ENCODE assay signal across 11 cellular contexts in genomic region chr2:85744771-85745601, GRCh38. TPM values are rescaled to one million over a fixed set of nuclear protein-coding genes. Genes with fewer than 3 reads are reported as not detected.
A peak's percentile ranks its signal among the peaks of the same experiment; 100 is the strongest.
DNase-seq lines count a peak whose midpoint lies in the region; ATAC-seq, FAIRE-seq and TF ChIP-seq lines count a peak whose summit lies in the region.
"Had no signal": no experiment of that assay in that cellular context is flagged by ENCODE, and none has a peak within 500 bp of the region (broad histone marks: within the 10 kb centered on the region; RNA-seq: fewer than 3 reads in every experiment).

No MANE protein-coding gene starts in this region.

- no peak overlapping the region for H3K4me2 ChIP-seq in GM23338
- H3K4me2 ChIP-seq in K562 (ENCODE audit: insufficient read depth, low read length): no peak overlapping the region

- H3K4me3 ChIP-seq in GM23338 (no peak overlapping the region), K562 (no peak overlapping the region), kidney (ENCODE audit: low read length in 2 of 2) (no peak overlapping the region)

- ATAC-seq in GM23338: no peak
- no peak for ATAC-seq in K562
- peak; percentile 37 for ATAC-seq in stimulated activated memory B cell treated with anti-CD40 and anti-IgM and Interleukin-4, amounts not matched to agents 10 μg/mL and 1 μg/mL and 100 μg/mL, for 72 hours
- ATAC-seq: activated naive CD4-positive, alpha-beta T cell treated with anti-CD3 and anti-CD28 coated beads, Interleukin-2, amount 50 U/mL, for 72 hours had no signal

- no peaks in the 10 kb centered on the region for H3F3A ChIP-seq in GM23338 (replicated peaks; ENCODE audit: low read depth)

- peaks cover 26% of the 10 kb centered on the region for H3K4me1 Mint-ChIP-seq in GM23338
- peaks cover 43% of the 10 kb centered on the region for H3K4me1 Mint-ChIP-seq in stimulated activated memory B cell treated with anti-CD40 and anti-IgM and Interleukin-4, amounts not matched to agents 10 μg/mL and 1 μg/mL and 100 μg/mL, for 72 hours
- peaks cover 4% of the 10 kb centered on the region for H3K4me1 Mint-ChIP-seq in activated T-helper 2 cell treated with anti-CD3 and anti-CD28 coated beads, Interferon-gamma antibody, Interleukin-2, Interleukin-4, amounts not matched to agents 10 μg/mL and 5 μg/mL and 100 μg/mL, durations not matched to agents 14 hours and 24 hours and 36 hours (ENCODE audit: low read depth)

- no peak for TF ChIP-seq CTCF in GM23338 (conservative IDR thresholded peaks at IDR 0.05; ENCODE audit: low read depth in 2 of 2)
- no peak for TF ChIP-seq CTCF in K562 (IDR thresholded peaks at IDR 0.05 in 2 of 3, conservative IDR thresholded peaks at IDR 0.05 in 1 of 3; ENCODE audit: insufficient read depth in 2 of 3, low read depth in 1 of 3, low read length in 3 of 3)
- no peak for TF ChIP-seq CTCF in kidney (IDR thresholded peaks at IDR 0.05; ENCODE audit: borderline replicate concordance, extremely low read depth, insufficient read depth)

- no peaks in the 10 kb centered on the region for H3K9me3 Mint-ChIP-seq in GM23338
- H3K9me3 Mint-ChIP-seq in stimulated activated memory B cell treated with anti-CD40 and anti-IgM and Interleukin-4, amounts not matched to agents 10 μg/mL and 1 μg/mL and 100 μg/mL, for 72 hours: peaks cover 4% of the 10 kb centered on the region
- no peaks in the 10 kb centered on the region for H3K9me3 Mint-ChIP-seq in activated T-helper 2 cell treated with anti-CD3 and anti-CD28 coated beads, Interferon-gamma antibody, Interleukin-2, Interleukin-4, amounts not matched to agents 10 μg/mL and 5 μg/mL and 100 μg/mL, durations not matched to agents 14 hours and 24 hours and 36 hours
- H3K9me3 Mint-ChIP-seq: activated naive CD4-positive, alpha-beta T cell treated with anti-CD3 and anti-CD28 coated beads, Interleukin-2, amount 50 U/mL, for 72 hours had no signal

- FAIRE-seq in K562 (lab: Jason Lieb, UNC): no peak
- FAIRE-seq in kidney (lab: Jason Lieb, UNC): no peak

- no peak for TF ChIP-seq EP300 in K562 (IDR thresholded peaks at IDR 0.05; ENCODE audit: low read length)

- POLR2A ChIA-PET in K562 (lab: Yijun Ruan, JAX): interaction anchor here (0.6 to 1.4 kb wide), 2 partner anchors 13 to 50 kb away, joined by 3 read pairs; no protein-coding TSS in a partner anchor

- BruUV-seq in K562 (replicated peaks; lab: Mats Ljungman, UMichigan): no TSS peak

- no peak for TF ChIP-seq RAD21 in K562 (CRISPR knock-in tag; conservative IDR thresholded peaks at IDR 0.05 in 1 of 2, IDR thresholded peaks at IDR 0.05 in 1 of 2)

- DNase-seq in GM23338 (ENCODE audit: low spot score) (no peak), K562 (ENCODE audit: extremely low read depth in 1 of 4, low spot score in 3 of 4) (no peak), kidney (peak; percentile 85), T-helper 1 cell (no peak), NCI-H774 (lab: John Stamatoyannopoulos, UW) (no peak)
- DNase-seq in activated T-helper 2 cell treated with anti-CD3 and anti-CD28 coated beads, Interferon-gamma antibody, Interleukin-2, Interleukin-4, amounts not matched to agents 10 μg/mL and 5 μg/mL and 100 μg/mL, durations not matched to agents 14 hours and 24 hours and 36 hours (ENCODE audit: low spot score): no peak
- DNase-seq in activated CD4-positive, alpha-beta T cell treated with anti-CD3 and anti-CD28 coated beads, Interleukin-2, amount 50 U/mL, for 48 hours: no peak
- DNase-seq: mesendoderm, SW 1271 had no signal

- H3K4me3 Mint-ChIP-seq in GM23338: no peak overlapping the region
- H3K4me3 Mint-ChIP-seq in stimulated activated memory B cell treated with anti-CD40 and anti-IgM and Interleukin-4, amounts not matched to agents 10 μg/mL and 1 μg/mL and 100 μg/mL, for 72 hours: no peak overlapping the region
- H3K4me3 Mint-ChIP-seq in activated T-helper 2 cell treated with anti-CD3 and anti-CD28 coated beads, Interferon-gamma antibody, Interleukin-2, Interleukin-4, amounts not matched to agents 10 μg/mL and 5 μg/mL and 100 μg/mL, durations not matched to agents 14 hours and 24 hours and 36 hours (ENCODE audit: low read depth): no peak overlapping the region

- intact Hi-C loops in K562 (cut with micrococcal nuclease) (no loop called here), kidney (cut with DNase I) (no loop called here)
- intact Hi-C loops in activated T-helper 2 cell treated with anti-CD3 and anti-CD28 coated beads, Interferon-gamma antibody, Interleukin-2, Interleukin-4, amounts not matched to agents 10 μg/mL and 5 μg/mL and 100 μg/mL, durations not matched to agents 14 hours and 24 hours and 36 hours (cut with micrococcal nuclease): no loop called here

- TF ChIP-seq POLR2A in K562 (conservative IDR thresholded peaks at IDR 0.05): no peak

- WGBS in K562 (ENCODE audit: insufficient coverage, low coverage, missing lambda C conversion rate): 2% methylated on average over 9 of the region's 9 CpGs

- H3K9me3 ChIP-seq in K562 (replicated peaks; ENCODE audit: control insufficient read depth, insufficient read depth, low read depth, low read length) (no peaks in the 10 kb centered on the region), kidney (ENCODE audit: control insufficient read depth in 1 of 2, low read length in 2 of 2) (no peaks in the 10 kb centered on the region)

- no peaks in the 10 kb centered on the region; the same call in 2 of the 3 replicates for H3K36me3 Mint-ChIP-seq in GM23338 (ENCODE audit: low read depth)
- H3K36me3 Mint-ChIP-seq in stimulated activated memory B cell treated with anti-CD40 and anti-IgM and Interleukin-4, amounts not matched to agents 10 μg/mL and 1 μg/mL and 100 μg/mL, for 72 hours: no peaks in the 10 kb centered on the region
- no peaks in the 10 kb centered on the region for H3K36me3 Mint-ChIP-seq in activated T-helper 2 cell treated with anti-CD3 and anti-CD28 coated beads, Interferon-gamma antibody, Interleukin-2, Interleukin-4, amounts not matched to agents 10 μg/mL and 5 μg/mL and 100 μg/mL, durations not matched to agents 14 hours and 24 hours and 36 hours (ENCODE audit: low read depth)
- H3K36me3 Mint-ChIP-seq: activated naive CD4-positive, alpha-beta T cell treated with anti-CD3 and anti-CD28 coated beads, Interleukin-2, amount 50 U/mL, for 72 hours had no signal

- H3K9me2 ChIP-seq in GM23338 (ENCODE audit: insufficient read depth): no peaks in the 10 kb centered on the region

- H3K27ac ChIP-seq in GM23338 (ENCODE audit: low read depth) (no peak overlapping the region), K562 (ENCODE audit: extremely low read depth, low read depth, low read length) (no peak overlapping the region), kidney (ENCODE audit: low read depth in 2 of 2, low read length in 2 of 2) (peak overlapping the region; percentile 41 to 73)

- H3K27me3 ChIP-seq in GM23338 (ENCODE audit: insufficient read depth): no peaks in the 10 kb centered on the region
- peaks cover 54 to 83% of the 10 kb centered on the region in 2 experiments for H3K27me3 ChIP-seq in K562 (ENCODE audit: control insufficient read depth in 2 of 2, insufficient read depth in 2 of 2, low read length in 2 of 2)

- H2AFZ ChIP-seq in GM23338 (peak overlapping the region; percentile 65; the same call in 1 of the 2 replicates), K562 (ENCODE audit: low read depth, low read length) (no peak overlapping the region)

- H3K27ac Mint-ChIP-seq in GM23338: no peak overlapping the region
- no peak overlapping the region for H3K27ac Mint-ChIP-seq in stimulated activated memory B cell treated with anti-CD40 and anti-IgM and Interleukin-4, amounts not matched to agents 10 μg/mL and 1 μg/mL and 100 μg/mL, for 72 hours
- no peak overlapping the region for H3K27ac Mint-ChIP-seq in activated T-helper 2 cell treated with anti-CD3 and anti-CD28 coated beads, Interferon-gamma antibody, Interleukin-2, Interleukin-4, amounts not matched to agents 10 μg/mL and 5 μg/mL and 100 μg/mL, durations not matched to agents 14 hours and 24 hours and 36 hours
- H3K27ac Mint-ChIP-seq: activated naive CD4-positive, alpha-beta T cell treated with anti-CD3 and anti-CD28 coated beads, Interleukin-2, amount 50 U/mL, for 72 hours had no signal

- H3K79me2 ChIP-seq in GM23338 (replicated peaks; ENCODE audit: insufficient read depth) (no peaks in the 10 kb centered on the region), K562 (ENCODE audit: control insufficient read depth, insufficient read depth, low read length) (no peaks in the 10 kb centered on the region)

- H3K9ac ChIP-seq in K562 (ENCODE audit: insufficient read depth in 1 of 2, low read depth in 2 of 2, low read length in 2 of 2): no peak overlapping the region
- H3K9ac ChIP-seq in kidney (ENCODE audit: low read length in 2 of 2): no peak overlapping the region

- H3K4me1 ChIP-seq in GM23338 (ENCODE audit: insufficient read depth) (peaks cover 7% of the 10 kb centered on the region; the same call in 1 of the 2 replicates), K562 (replicated peaks in 1 of 2; ENCODE audit: control insufficient read depth in 2 of 2, insufficient read depth in 2 of 2, low read length in 2 of 2) (peaks cover 0 to 2% of the 10 kb centered on the region in 2 experiments; a peak in 1 of 5 replicates), kidney (ENCODE audit: control insufficient read depth in 1 of 2, insufficient read depth in 1 of 2, low read depth in 1 of 2, low read length in 2 of 2) (peaks cover 47 to 49% of the 10 kb centered on the region in 2 donors)

- H3K36me3 ChIP-seq in GM23338 (ENCODE audit: insufficient read depth): no peaks in the 10 kb centered on the region
- H3K36me3 ChIP-seq in K562 (ENCODE audit: control insufficient read depth, insufficient read depth, low read length): no peaks in the 10 kb centered on the region
- no peaks in the 10 kb centered on the region for H3K36me3 ChIP-seq in kidney (ENCODE audit: control insufficient read depth in 1 of 2, insufficient read depth in 2 of 2, low read length in 2 of 2)

- no peaks in the 10 kb centered on the region for H4K20me1 ChIP-seq in GM23338 (replicated peaks; ENCODE audit: insufficient read depth)
- H4K20me1 ChIP-seq in K562 (replicated peaks; ENCODE audit: control insufficient read depth, insufficient read depth, low read length): 0 out of 2 replicates have a peak, but pooled peaks cover 3% of the 10 kb centered on the region

- CTCF ChIA-PET in K562 (lab: Yijun Ruan, JAX; ENCODE audit: low intra/inter-chr PET ratio): no interaction called here

- in situ Hi-C loops in K562 (cut with MboI): no loop called here

- H3K9me1 ChIP-seq in K562 (ENCODE audit: control insufficient read depth, insufficient read depth, low read length): no peaks in the 10 kb centered on the region

- peaks cover 28% of the 10 kb centered on the region for H3K27me3 Mint-ChIP-seq in GM23338 (ENCODE audit: insufficient read depth, low read depth, poor library complexity)
- H3K27me3 Mint-ChIP-seq in stimulated activated memory B cell treated with anti-CD40 and anti-IgM and Interleukin-4, amounts not matched to agents 10 μg/mL and 1 μg/mL and 100 μg/mL, for 72 hours: peaks cover 43% of the 10 kb centered on the region
- peaks cover 75% of the 10 kb centered on the region for H3K27me3 Mint-ChIP-seq in activated T-helper 2 cell treated with anti-CD3 and anti-CD28 coated beads, Interferon-gamma antibody, Interleukin-2, Interleukin-4, amounts not matched to agents 10 μg/mL and 5 μg/mL and 100 μg/mL, durations not matched to agents 14 hours and 24 hours and 36 hours (ENCODE audit: low read depth)

RNA-seq across cellular contexts. Expression of gene ATOH8, which starts 8.8 kb away (rescaled TPM):
- total RNA-seq in GM23338 (2014; rRNA removed; shearing (Covaris generic)): 0.62 and 0.97 TPM in 2 replicates
- polyA plus RNA-seq in GM23338 (2016; fragmentation: Nextera tagmentation; extraction: Ambion mirVana): 0.11 and 0.45 TPM in 2 replicates
- total RNA-seq in K562 (2011; cell fraction: chromatin; rRNA removed; ENCODE audit: low replicate concordance): not detected in 2 replicates
- total RNA-seq in K562 (2011; cell fraction: nucleolus; rRNA removed): not detected in 2 replicates
- not detected in 2 replicates for total RNA-seq in K562 (2011; cell fraction: nucleoplasm; rRNA removed)
- total RNA-seq in K562 (2014; rRNA removed): not detected in 2 replicates
- total RNA-seq in K562 (2014; rRNA removed; fragmentation: Illumina TruSeq; extraction: Trizol): not detected in 2 replicates
- total RNA-seq in K562 (2015; rRNA removed; fragmentation: Illumina TruSeq; extraction: Trizol): not detected in 2 replicates
- not detected in 2 replicates for total RNA-seq in K562 (2021)
- polyA plus RNA-seq in K562 (2011; rRNA removed): not detected in 2 replicates
- polyA plus RNA-seq in K562 (2011; cell fraction: cytosol; rRNA removed): not detected in 2 replicates
- polyA plus RNA-seq in K562 (2011; cell fraction: nucleus; rRNA removed): not detected in 2 replicates
- polyA plus RNA-seq in K562 (2012): not detected in 2 replicates
- not detected in 2 replicates for polyA plus RNA-seq in K562 (2014; fragmentation: Illumina TruSeq; extraction: Trizol)
- polyA plus RNA-seq in K562 (2014; fragmentation: Nextera tagmentation; extraction: Ambion mirVana): not detected
- polyA plus RNA-seq in K562 (2014; rRNA removed): not detected in 2 replicates
- polyA minus RNA-seq in K562 (2011; rRNA and poly(A)+ RNA removed): not detected in 2 replicates
- not detected in 2 replicates for polyA minus RNA-seq in K562 (2011; cell fraction: cytosol; rRNA and poly(A)+ RNA removed)
- not detected in 2 replicates for polyA minus RNA-seq in K562 (2011; cell fraction: nucleus; rRNA and poly(A)+ RNA removed)
- total RNA-seq in kidney: 11.2 TPM
- 18.6 TPM for polyA plus RNA-seq in kidney (ENCODE audit: insufficient read depth, low read depth, low replicate concordance)
- total RNA-seq in activated T-helper 2 cell treated with anti-CD3 and anti-CD28 coated beads, Interferon-gamma antibody, Interleukin-2, Interleukin-4, amounts not matched to agents 10 μg/mL and 5 μg/mL and 100 μg/mL, durations not matched to agents 14 hours and 24 hours and 36 hours: 0.07 and 0.11 TPM in 2 replicates
- total RNA-seq: activated naive CD4-positive, alpha-beta T cell treated with anti-CD3 and anti-CD28 coated beads, Interleukin-2, amount 50 U/mL, for 72 hours had no signal

RNA-seq across cellular contexts. Expression of gene GNLY, which starts 50.8 kb away (rescaled TPM):
- total RNA-seq in GM23338 (2014; rRNA removed; shearing (Covaris generic)): not detected in 2 replicates
- polyA plus RNA-seq in GM23338 (2016; fragmentation: Nextera tagmentation; extraction: Ambion mirVana) (not detected in 2 replicates), K562 (2011; rRNA removed) (not detected in 2 replicates), K562 (2014; fragmentation: Illumina TruSeq; extraction: Trizol) (not detected in 2 replicates), K562 (2014; fragmentation: Nextera tagmentation; extraction: Ambion mirVana) (not detected), K562 (2014; rRNA removed) (not detected in 2 replicates), kidney (ENCODE audit: insufficient read depth, low read depth, low replicate concordance) (8.1 TPM)
- 0.21 TPM in 1 of 2 replicates, not detected in the other for total RNA-seq in K562 (2011; cell fraction: chromatin; rRNA removed; ENCODE audit: low replicate concordance)
- not detected in 2 replicates for total RNA-seq in K562 (2011; cell fraction: nucleolus; rRNA removed)
- 0.99 TPM in 1 of 2 replicates, not detected in the other for total RNA-seq in K562 (2011; cell fraction: nucleoplasm; rRNA removed)
- total RNA-seq in K562 (2014; rRNA removed) (not detected in 2 replicates), K562 (2014; rRNA removed; fragmentation: Illumina TruSeq; extraction: Trizol) (not detected in 2 replicates), K562 (2015; rRNA removed; fragmentation: Illumina TruSeq; extraction: Trizol) (not detected in 2 replicates), K562 (2021) (not detected in 2 replicates), kidney (5.5 TPM)
- polyA plus RNA-seq in K562 (2011; cell fraction: cytosol; rRNA removed): 0.03 TPM in 1 of 2 replicates, not detected in the other
- polyA plus RNA-seq in K562 (2011; cell fraction: nucleus; rRNA removed): 0.06 TPM in 1 of 2 replicates, not detected in the other
- polyA plus RNA-seq in K562 (2012): 0.37 TPM in 1 of 2 replicates, not detected in the other
- polyA minus RNA-seq in K562 (2011; rRNA and poly(A)+ RNA removed): not detected in 2 replicates
- polyA minus RNA-seq in K562 (2011; cell fraction: cytosol; rRNA and poly(A)+ RNA removed): not detected in 2 replicates
- not detected in 2 replicates for polyA minus RNA-seq in K562 (2011; cell fraction: nucleus; rRNA and poly(A)+ RNA removed)
- 21.9 and 23.5 TPM in 2 replicates for total RNA-seq in activated T-helper 2 cell treated with anti-CD3 and anti-CD28 coated beads, Interferon-gamma antibody, Interleukin-2, Interleukin-4, amounts not matched to agents 10 μg/mL and 5 μg/mL and 100 μg/mL, durations not matched to agents 14 hours and 24 hours and 36 hours

Comparison
In these comparisons a context has a peak if more than half of its experiments do, and no peak if none do; other contexts are left out.
1. H3K27ac ChIP-seq: peak in kidney (2 of 2); none in GM23338 (single experiment) and K562 (single experiment).